ENCODE assay signal across 12 cellular contexts in genomic region chr3:174477491-174477890, GRCh38.
DNase-seq lines count a peak whose midpoint lies in the region; ATAC-seq and TF ChIP-seq lines count a peak whose summit lies in the region.
"Had no signal": no experiment of that assay in that cellular context is flagged by ENCODE, and none has a peak within 500 bp of the region (broad histone marks: within the 10 kb centered on the region; RNA-seq: fewer than 3 reads in every experiment).

No MANE protein-coding gene starts in this region.

- H2AFZ ChIP-seq in GM23338 = no peak overlapping the region

- no peak overlapping the region for H3K4me3 ChIP-seq in GM23338
- H3K4me3 ChIP-seq: BLaER1 had no signal

- H3K4me3 Mint-ChIP-seq in GM23338 = no peak overlapping the region
- H3K4me3 Mint-ChIP-seq in activated CD8-positive, alpha-beta T cell treated with anti-CD3 and anti-CD28 coated beads for 36 hours = no peak overlapping the region
- H3K4me3 Mint-ChIP-seq: CD8-positive, alpha-beta memory T cell had no signal

- no peaks in the 10 kb centered on the region for H3K27me3 ChIP-seq in GM23338 (ENCODE audit: insufficient read depth)
- H3K27me3 ChIP-seq: BLaER1 had no signal

- no peaks in the 10 kb centered on the region for H3K36me3 Mint-ChIP-seq in GM23338 (ENCODE audit: low read depth)
- H3K36me3 Mint-ChIP-seq in activated CD8-positive, alpha-beta T cell treated with anti-CD3 and anti-CD28 coated beads for 36 hours (ENCODE audit: low read depth) = no peaks in the 10 kb centered on the region
- H3K36me3 Mint-ChIP-seq: CD8-positive, alpha-beta memory T cell had no signal

- no peak overlapping the region for H3K27ac ChIP-seq in GM23338 (ENCODE audit: low read depth)
- H3K27ac ChIP-seq: 22Rv1, BLaER1 had no signal

- no peaks in the 10 kb centered on the region for H3K4me1 ChIP-seq in GM23338 (ENCODE audit: insufficient read depth)
- H3K4me1 ChIP-seq: BLaER1 had no signal

- no peaks in the 10 kb centered on the region for H3K9me3 Mint-ChIP-seq in GM23338
- no peaks in the 10 kb centered on the region for H3K9me3 Mint-ChIP-seq in activated CD8-positive, alpha-beta T cell treated with anti-CD3 and anti-CD28 coated beads for 36 hours

- no peaks in the 10 kb centered on the region for H3K27me3 Mint-ChIP-seq in GM23338 (ENCODE audit: insufficient read depth, low read depth, poor library complexity)
- H3K27me3 Mint-ChIP-seq in activated CD8-positive, alpha-beta T cell treated with anti-CD3 and anti-CD28 coated beads for 36 hours = no peaks in the 10 kb centered on the region
- H3K27me3 Mint-ChIP-seq: CD8-positive, alpha-beta memory T cell had no signal

- no peaks in the 10 kb centered on the region for H4K20me1 ChIP-seq in GM23338 (replicated peaks; ENCODE audit: insufficient read depth)
- H4K20me1 ChIP-seq: BLaER1 had no signal

- intact Hi-C loops in activated CD8-positive, alpha-beta T cell treated with anti-CD3 and anti-CD28 coated beads for 36 hours (cut with micrococcal nuclease) = no loop called here

- no peaks in the 10 kb centered on the region for H3K36me3 ChIP-seq in GM23338 (ENCODE audit: insufficient read depth)
- H3K36me3 ChIP-seq: BLaER1 had no signal

- H3K27ac Mint-ChIP-seq in GM23338 = no peak overlapping the region
- no peak overlapping the region for H3K27ac Mint-ChIP-seq in activated CD8-positive, alpha-beta T cell treated with anti-CD3 and anti-CD28 coated beads for 36 hours
- H3K27ac Mint-ChIP-seq: CD8-positive, alpha-beta memory T cell had no signal

- peaks cover 8% of the 10 kb centered on the region; the same call in 1 of the 2 replicates for H3K9me2 ChIP-seq in GM23338 (ENCODE audit: insufficient read depth)

- POLR2A ChIA-PET in activated CD8-positive, alpha-beta T cell treated with anti-CD3 and anti-CD28 coated beads for 36 hours (lab: Charles Lee) = no interaction called here

- in situ Hi-C loops in SK-MEL-5 (cut with HindIII; ENCODE audit: low pct_unique_long_range_greater_than_20kb, low sequenced_read_pairs) = no loop called here

- ATAC-seq in GM23338 (no peak), GM21825 (IDR thresholded peaks at IDR 0.05; ENCODE audit: unreplicated experiment) (no peak)
- no peak for ATAC-seq in activated CD8-positive, alpha-beta T cell treated with anti-CD3 and anti-CD28 coated beads for 36 hours

- no peaks in the 10 kb centered on the region for H3K79me2 ChIP-seq in GM23338 (replicated peaks; ENCODE audit: insufficient read depth)

- H3F3A ChIP-seq in GM23338 (replicated peaks; ENCODE audit: low read depth) = no peaks in the 10 kb centered on the region

- peaks cover 6% of the 10 kb centered on the region; the same call in 2 of the 3 replicates for H3K4me1 Mint-ChIP-seq in GM23338
- H3K4me1 Mint-ChIP-seq in activated CD8-positive, alpha-beta T cell treated with anti-CD3 and anti-CD28 coated beads for 36 hours (ENCODE audit: low read depth) = no peaks in the 10 kb centered on the region
- H3K4me1 Mint-ChIP-seq: CD8-positive, alpha-beta memory T cell had no signal

- DNase-seq in NCI-H1436 (lab: John Stamatoyannopoulos, UW) = peak; percentile 11
- no peak for DNase-seq in NCI-H1436 treated with DMSO at 0.1 percent for 48 hours (lab: John Stamatoyannopoulos, UW)
- DNase-seq in M059J (ENCODE audit: low read depth) = peak; percentile 48
- DNase-seq in SK-MEL-5 (ENCODE audit: low read depth, low spot score) = peak; percentile 43
- DNase-seq in left kidney (ENCODE audit: low read depth, low spot score) = peak; percentile 5
- no peak for DNase-seq in GM23338 (ENCODE audit: low spot score)
- DNase-seq in activated CD8-positive, alpha-beta T cell treated with anti-CD3 and anti-CD28 coated beads for 36 hours = no peak
- DNase-seq: CD8-positive, alpha-beta memory T cell; DMS53 had no signal

- CTCF ChIA-PET in activated CD8-positive, alpha-beta T cell treated with anti-CD3 and anti-CD28 coated beads for 36 hours (lab: Charles Lee) = no interaction called here

- H3K4me2 ChIP-seq in GM23338 = no peak overlapping the region
- H3K4me2 ChIP-seq: BLaER1 had no signal

- TF ChIP-seq CTCF in GM23338 (conservative IDR thresholded peaks at IDR 0.05; ENCODE audit: low read depth in 2 of 2) = no peak
- TF ChIP-seq CTCF in activated CD8-positive, alpha-beta T cell treated with anti-CD3 and anti-CD28 coated beads for 36 hours (IDR thresholded peaks at IDR 0.05) = no peak

TF ChIP-seq in GM23338, 12 proteins besides CTCF, POLR2A, EP300 and RAD21 (continues in another document):
- no peak for TF ChIP-seq REST (IDR thresholded peaks at IDR 0.05; ENCODE audit: unreplicated experiment)
- no peak for TF ChIP-seq EZH2phosphoT487 (IDR thresholded peaks at IDR 0.05; ENCODE audit: unreplicated experiment)
- no peak for TF ChIP-seq POLR2AphosphoS5 (IDR thresholded peaks at IDR 0.05; ENCODE audit: low read depth)
- no peak for TF ChIP-seq CREB1 (CRISPR knock-in tag; IDR thresholded peaks at IDR 0.05; ENCODE audit: low read depth)
- TF ChIP-seq STAT1 (IDR thresholded peaks at IDR 0.05; ENCODE audit: unreplicated experiment) = no peak
- no peak for TF ChIP-seq ETS1 (IDR thresholded peaks at IDR 0.05)
- TF ChIP-seq NANOG (IDR thresholded peaks at IDR 0.05; ENCODE audit: borderline replicate concordance) = no peak
- TF ChIP-seq ZNF331 (CRISPR knock-in tag; IDR thresholded peaks at IDR 0.05; ENCODE audit: low read depth) = no peak
- no peak for TF ChIP-seq ZNF114 (CRISPR knock-in tag; IDR thresholded peaks at IDR 0.05)

Comparison
In these comparisons a context has a peak if more than half of its experiments do, and no peak if none do; other contexts are left out.
1. DNase-seq: peak in NCI-H1436 (single experiment), M059J (single experiment), SK-MEL-5 (single experiment) and left kidney (single experiment); none in NCI-H1436 treated with DMSO at 0.1 percent for 48 hours (single experiment), GM23338 (single experiment) and activated CD8-positive, alpha-beta T cell treated with anti-CD3 and anti-CD28 coated beads for 36 hours (single experiment).